In the genomic region with DNA sequence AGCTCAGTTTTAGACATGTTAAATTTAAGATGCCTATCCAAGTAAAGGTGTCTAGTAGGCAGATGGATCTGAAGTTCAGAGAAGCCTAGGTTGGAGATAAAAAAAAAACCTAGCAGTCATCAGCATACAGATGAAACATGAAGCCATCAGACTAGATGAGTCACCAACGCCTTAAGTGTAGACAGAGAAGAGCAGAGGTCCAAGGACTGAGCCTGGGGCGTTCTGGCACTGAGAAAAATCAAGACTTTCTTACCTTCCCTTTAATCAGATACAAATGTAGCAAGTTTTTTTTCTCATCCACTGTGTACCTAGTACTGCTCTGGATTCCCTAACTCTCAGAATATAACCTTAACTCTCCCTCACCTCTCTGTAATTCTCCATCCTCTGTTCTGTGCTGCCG, we compare ENCODE assay signal across 16 cellular contexts.
DNase-seq lines count a peak whose midpoint lies in the region; ATAC-seq, FAIRE-seq and TF ChIP-seq lines count a peak whose summit lies in the region.
"Had no signal": no experiment of that assay in that cellular context is flagged by ENCODE, and none has a peak within 500 bp of the region (broad histone marks: within the 10 kb centered on the region; RNA-seq: fewer than 3 reads in every experiment).

No MANE protein-coding gene starts in this region.

- no peak for TF ChIP-seq POLR2A in esophagus squamous epithelium (IDR thresholded peaks at IDR 0.05)

- no peak for FAIRE-seq in HTR-8/SVneo (lab: Jason Lieb, UNC)
- FAIRE-seq: GM12878, H1, TTC549 had no signal

- no peak overlapping the region for H3K27ac ChIP-seq in esophagus squamous epithelium

- TF ChIP-seq CTCF in esophagus squamous epithelium (IDR thresholded peaks at IDR 0.05), result no peak

- WGBS in esophagus squamous epithelium, 2 donors, result 52 to 67% methylated on average over 3 of the region's 3 CpGs

- ATAC-seq in left ventricle myocardium superior, result no peak
- ATAC-seq: GM12878, sciatic nerve had no signal

- H3K9me3 ChIP-seq in esophagus squamous epithelium, result no peaks in the 10 kb centered on the region

- H3K36me3 ChIP-seq in esophagus squamous epithelium, result no peaks in the 10 kb centered on the region

- intact Hi-C loops in left ventricle myocardium superior (cut with micrococcal nuclease) (no loop called here), esophagus squamous epithelium (cut with DNase I) (no loop called here)

- peak; percentile 77 for DNase-seq in EH (ENCODE audit: low read depth)
- DNase-seq in HTR-8/SVneo (ENCODE audit: insufficient read length, low spot score), result peak; percentile 51
- peak; percentile 14 for DNase-seq in amniotic stem cell (lab: John Stamatoyannopoulos, UW)
- peak; percentile 85 for DNase-seq in iris pigment epithelial cell (ENCODE audit: low read depth)
- no peak for DNase-seq in left ventricle myocardium superior
- no peak for DNase-seq in SIG-M5 (lab: John Stamatoyannopoulos, UW)
- no peak for DNase-seq in activated effector memory CD4-positive, alpha-beta T cell treated with Interleukin-2 at 50 U/mL for 16 hours
- DNase-seq in esophagus squamous epithelium (lab: John Stamatoyannopoulos, UW), result no peak
- DNase-seq: activated CD8-positive, alpha-beta memory T cell treated with anti-CD3 and anti-CD28 coated beads, Interleukin-2, amount 50 U/mL, for 4 hours; COR-L47; immature natural killer cell; RPMI8226 had no signal

- peaks cover 0 to 29% (median 16%) of the 10 kb centered on the region in 3 donors for H3K4me1 ChIP-seq in esophagus squamous epithelium

- H3K27me3 ChIP-seq in esophagus squamous epithelium, result no peaks in the 10 kb centered on the region

- H3K4me3 ChIP-seq in esophagus squamous epithelium, result no peak overlapping the region
- H3K4me3 ChIP-seq: GM12878 had no signal

Comparison
In these comparisons a context has a peak if more than half of its experiments do, and no peak if none do; other contexts are left out.
1. DNase-seq: peak in EH (single experiment), HTR-8/SVneo (single experiment), amniotic stem cell (single experiment) and iris pigment epithelial cell (single experiment); none in left ventricle myocardium superior (single experiment), SIG-M5 (single experiment), activated effector memory CD4-positive, alpha-beta T cell treated with Interleukin-2 at 50 U/mL for 16 hours (single experiment) and esophagus squamous epithelium (single experiment).